In genomic region chr10:79779992-79780391, GRCh38 we compare ENCODE assay signal across 3 cellular contexts. TPM values are rescaled to one million over a fixed set of nuclear protein-coding genes. Genes with fewer than 3 reads are reported as not detected.
"Had no signal": no experiment of that assay in that cellular context is flagged by ENCODE, and none has a peak within 500 bp of the region (broad histone marks: within the 10 kb centered on the region; RNA-seq: fewer than 3 reads in every experiment).

No MANE protein-coding gene starts in this region.

RNA-seq across cellular contexts. Expression of gene NUTM2E, which starts 46.5 kb away (rescaled TPM):
- total RNA-seq: NCI-H460, Right ventricle myocardium inferior, RPMI7951 had no signal
